In genomic region chr19:35142531-35143230, GRCh38 we compare ENCODE assay signal across 1 cellular context.
TF ChIP-seq lines count a peak whose summit lies in the region.

No MANE protein-coding gene starts in this region.

TF ChIP-seq in GM12878, 131 proteins besides CTCF, POLR2A, EP300 and RAD21:
- TF ChIP-seq, protein P1, sequence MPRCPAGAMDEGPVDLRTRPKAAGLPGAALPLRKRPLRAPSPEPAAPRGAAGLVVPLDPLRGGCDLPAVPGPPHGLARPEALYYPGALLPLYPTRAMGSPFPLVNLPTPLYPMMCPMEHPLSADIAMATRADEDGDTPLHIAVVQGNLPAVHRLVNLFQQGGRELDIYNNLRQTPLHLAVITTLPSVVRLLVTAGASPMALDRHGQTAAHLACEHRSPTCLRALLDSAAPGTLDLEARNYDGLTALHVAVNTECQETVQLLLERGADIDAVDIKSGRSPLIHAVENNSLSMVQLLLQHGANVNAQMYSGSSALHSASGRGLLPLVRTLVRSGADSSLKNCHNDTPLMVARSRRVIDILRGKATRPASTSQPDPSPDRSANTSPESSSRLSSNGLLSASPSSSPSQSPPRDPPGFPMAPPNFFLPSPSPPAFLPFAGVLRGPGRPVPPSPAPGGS (IDR thresholded peaks at IDR 0.05; ENCODE audit: borderline replicate concordance, insufficient read depth, low read depth, low read length, poor library complexity, severe bottlenecking), result no peak
- TF ChIP-seq ZNF622 (IDR thresholded peaks at IDR 0.05) (no peak), RELB (IDR thresholded peaks at IDR 0.05; ENCODE audit: low read depth) (no peak), TCF12 (IDR thresholded peaks at IDR 0.05; ENCODE audit: low read depth, low read length) (no peak), JUND (IDR thresholded peaks at IDR 0.05; ENCODE audit: low read depth, low read length) (no peak), YBX1 (IDR thresholded peaks at IDR 0.05) (no peak), EED (IDR thresholded peaks at IDR 0.05; ENCODE audit: low read depth) (peak; percentile 15; the same call in 1 of the 2 replicates), YY1 (IDR thresholded peaks at IDR 0.05; ENCODE audit: low read depth, low read length) (0 out of 2 replicates have a peak, but pooled peaks have one; percentile 36), NR2C1 (IDR thresholded peaks at IDR 0.05) (no peak), CHD4 (IDR thresholded peaks at IDR 0.05) (no peak), LARP7 (IDR thresholded peaks at IDR 0.05) (no peak), MTA2 (IDR thresholded peaks at IDR 0.05; ENCODE audit: low read depth) (no peak), SREBF1 (IDR thresholded peaks at IDR 0.05; ENCODE audit: low read length) (no peak), SMC3 (IDR thresholded peaks at IDR 0.05; ENCODE audit: borderline replicate concordance, low read length) (peak; percentile 34; the same call in 1 of the 2 replicates)
- TF ChIP-seq, protein P2, sequence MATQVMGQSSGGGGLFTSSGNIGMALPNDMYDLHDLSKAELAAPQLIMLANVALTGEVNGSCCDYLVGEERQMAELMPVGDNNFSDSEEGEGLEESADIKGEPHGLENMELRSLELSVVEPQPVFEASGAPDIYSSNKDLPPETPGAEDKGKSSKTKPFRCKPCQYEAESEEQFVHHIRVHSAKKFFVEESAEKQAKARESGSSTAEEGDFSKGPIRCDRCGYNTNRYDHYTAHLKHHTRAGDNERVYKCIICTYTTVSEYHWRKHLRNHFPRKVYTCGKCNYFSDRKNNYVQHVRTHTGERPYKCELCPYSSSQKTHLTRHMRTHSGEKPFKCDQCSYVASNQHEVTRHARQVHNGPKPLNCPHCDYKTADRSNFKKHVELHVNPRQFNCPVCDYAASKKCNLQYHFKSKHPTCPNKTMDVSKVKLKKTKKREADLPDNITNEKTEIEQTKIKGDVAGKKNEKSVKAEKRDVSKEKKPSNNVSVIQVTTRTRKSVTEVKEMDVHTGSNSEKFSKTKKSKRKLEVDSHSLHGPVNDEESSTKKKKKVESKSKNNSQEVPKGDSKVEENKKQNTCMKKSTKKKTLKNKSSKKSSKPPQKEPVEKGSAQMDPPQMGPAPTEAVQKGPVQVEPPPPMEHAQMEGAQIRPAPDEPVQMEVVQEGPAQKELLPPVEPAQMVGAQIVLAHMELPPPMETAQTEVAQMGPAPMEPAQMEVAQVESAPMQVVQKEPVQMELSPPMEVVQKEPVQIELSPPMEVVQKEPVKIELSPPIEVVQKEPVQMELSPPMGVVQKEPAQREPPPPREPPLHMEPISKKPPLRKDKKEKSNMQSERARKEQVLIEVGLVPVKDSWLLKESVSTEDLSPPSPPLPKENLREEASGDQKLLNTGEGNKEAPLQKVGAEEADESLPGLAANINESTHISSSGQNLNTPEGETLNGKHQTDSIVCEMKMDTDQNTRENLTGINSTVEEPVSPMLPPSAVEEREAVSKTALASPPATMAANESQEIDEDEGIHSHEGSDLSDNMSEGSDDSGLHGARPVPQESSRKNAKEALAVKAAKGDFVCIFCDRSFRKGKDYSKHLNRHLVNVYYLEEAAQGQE (IDR thresholded peaks at IDR 0.05; ENCODE audit: low read depth, low read length), result no peak
- TF ChIP-seq, protein P3, sequence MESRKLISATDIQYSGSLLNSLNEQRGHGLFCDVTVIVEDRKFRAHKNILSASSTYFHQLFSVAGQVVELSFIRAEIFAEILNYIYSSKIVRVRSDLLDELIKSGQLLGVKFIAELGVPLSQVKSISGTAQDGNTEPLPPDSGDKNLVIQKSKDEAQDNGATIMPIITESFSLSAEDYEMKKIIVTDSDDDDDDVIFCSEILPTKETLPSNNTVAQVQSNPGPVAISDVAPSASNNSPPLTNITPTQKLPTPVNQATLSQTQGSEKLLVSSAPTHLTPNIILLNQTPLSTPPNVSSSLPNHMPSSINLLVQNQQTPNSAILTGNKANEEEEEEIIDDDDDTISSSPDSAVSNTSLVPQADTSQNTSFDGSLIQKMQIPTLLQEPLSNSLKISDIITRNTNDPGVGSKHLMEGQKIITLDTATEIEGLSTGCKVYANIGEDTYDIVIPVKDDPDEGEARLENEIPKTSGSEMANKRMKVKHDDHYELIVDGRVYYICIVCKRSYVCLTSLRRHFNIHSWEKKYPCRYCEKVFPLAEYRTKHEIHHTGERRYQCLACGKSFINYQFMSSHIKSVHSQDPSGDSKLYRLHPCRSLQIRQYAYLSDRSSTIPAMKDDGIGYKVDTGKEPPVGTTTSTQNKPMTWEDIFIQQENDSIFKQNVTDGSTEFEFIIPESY (IDR thresholded peaks at IDR 0.05), result no peak
- TF ChIP-seq, protein P4, sequence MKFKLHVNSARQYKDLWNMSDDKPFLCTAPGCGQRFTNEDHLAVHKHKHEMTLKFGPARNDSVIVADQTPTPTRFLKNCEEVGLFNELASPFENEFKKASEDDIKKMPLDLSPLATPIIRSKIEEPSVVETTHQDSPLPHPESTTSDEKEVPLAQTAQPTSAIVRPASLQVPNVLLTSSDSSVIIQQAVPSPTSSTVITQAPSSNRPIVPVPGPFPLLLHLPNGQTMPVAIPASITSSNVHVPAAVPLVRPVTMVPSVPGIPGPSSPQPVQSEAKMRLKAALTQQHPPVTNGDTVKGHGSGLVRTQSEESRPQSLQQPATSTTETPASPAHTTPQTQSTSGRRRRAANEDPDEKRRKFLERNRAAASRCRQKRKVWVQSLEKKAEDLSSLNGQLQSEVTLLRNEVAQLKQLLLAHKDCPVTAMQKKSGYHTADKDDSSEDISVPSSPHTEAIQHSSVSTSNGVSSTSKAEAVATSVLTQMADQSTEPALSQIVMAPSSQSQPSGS (IDR thresholded peaks at IDR 0.05; ENCODE audit: low read length), result no peak
